Comparison of ENCODE assay signal across 1 cellular context in genomic region chr6:129774697-129775447, GRCh38.
TF ChIP-seq lines count a peak whose summit lies in the region.

No MANE protein-coding gene starts in this region.

TF ChIP-seq in SK-N-SH, 30 proteins besides CTCF, POLR2A, EP300 and RAD21 (continued from another document):
- TF ChIP-seq MAX (IDR thresholded peaks at IDR 0.05; ENCODE audit: low read depth) = 0 out of 2 replicates have a peak, but pooled peaks have one; percentile 35
- TF ChIP-seq SMC3 (IDR thresholded peaks at IDR 0.05; ENCODE audit: low read depth, low read length) = peak; percentile 71
- no peak for TF ChIP-seq MEF2A (IDR thresholded peaks at IDR 0.05; ENCODE audit: borderline replicate concordance, low read depth)
